ENCODE assay signal across 8 cellular contexts in the genomic region with DNA sequence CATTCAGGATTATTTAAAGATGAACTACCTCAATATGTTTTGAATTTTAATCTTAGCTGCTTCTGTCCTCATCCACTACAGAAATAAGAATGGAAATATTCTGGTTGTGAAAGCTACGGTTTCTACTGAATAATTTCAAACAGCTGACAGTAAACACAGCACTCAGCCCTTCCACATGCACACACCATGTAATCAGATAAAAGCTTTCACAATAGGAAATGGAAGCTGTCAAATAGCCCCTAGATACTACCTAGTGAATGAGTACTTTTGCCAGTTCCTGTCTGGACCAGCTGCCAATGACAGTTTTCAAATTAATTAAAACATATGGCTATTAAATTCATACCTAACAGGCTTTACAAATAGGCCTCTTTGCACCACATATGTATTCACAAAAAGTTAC.
DNase-seq lines count a peak whose midpoint lies in the region; ATAC-seq and TF ChIP-seq lines count a peak whose summit lies in the region.

No MANE protein-coding gene starts in this region.

- no peaks in the 10 kb centered on the region for H3K27me3 Mint-ChIP-seq in T-helper 17 cell

- H3K27ac Mint-ChIP-seq in T-helper 17 cell: no peak overlapping the region

- no peaks in the 10 kb centered on the region for H3K36me3 Mint-ChIP-seq in T-helper 17 cell (ENCODE audit: low read depth)

- DNase-seq in ELR (ENCODE audit: low read depth) (peak; percentile 6), NCI-H446 treated with DMSO at 0.1 percent for 48 hours (lab: John Stamatoyannopoulos, UW) (peak; percentile 27), fibroblast of mammary gland (ENCODE audit: low read depth) (peak; percentile 30), Kasumi-1 (lab: John Stamatoyannopoulos, UW) (no peak), T-helper 17 cell (no peak)
- DNase-seq in stimulated activated CD8-positive, alpha-beta memory T cell treated with anti-CD3 and anti-CD28 coated beads, Interleukin-4, amount 100 ng/mL, for 48 hours: no peak

- no peak overlapping the region for H3K4me3 ChIP-seq in fibroblast of mammary gland (ENCODE audit: control insufficient read depth, low read depth, low read length)

- H3K4me1 Mint-ChIP-seq in T-helper 17 cell: peaks cover 2% of the 10 kb centered on the region

- H3K9me3 ChIP-seq in T-helper 17 cell (ENCODE audit: control insufficient read depth, low read length, poor library complexity, severe bottlenecking): no peaks in the 10 kb centered on the region

- no peak for TF ChIP-seq CTCF in fibroblast of mammary gland (conservative IDR thresholded peaks at IDR 0.05; ENCODE audit: control insufficient read depth, insufficient read depth, low read depth, low read length)

- no peak overlapping the region for H3K4me3 Mint-ChIP-seq in T-helper 17 cell

- ATAC-seq in HG02759 (IDR thresholded peaks at IDR 0.05; ENCODE audit: unreplicated experiment) (peak; percentile 39), T-helper 17 cell (no peak)
- ATAC-seq in activated CD4-positive, CD25-positive, alpha-beta regulatory T cell treated with anti-CD3 and anti-CD28 coated beads, Interleukin-2, amount 50 U/mL, for 24 hours: no peak

Comparison
In these comparisons a context has a peak if more than half of its experiments do, and no peak if none do; other contexts are left out.
1. DNase-seq: peak in ELR (single experiment), NCI-H446 treated with DMSO at 0.1 percent for 48 hours (single experiment) and fibroblast of mammary gland (single experiment); none in Kasumi-1 (0 of 2), stimulated activated CD8-positive, alpha-beta memory T cell treated with anti-CD3 and anti-CD28 coated beads, Interleukin-4, amount 100 ng/mL, for 48 hours (single experiment) and T-helper 17 cell (0 of 3).